ENCODE assay signal across 13 cellular contexts in genomic region chr7:46139079-46139478, GRCh38.
A peak's percentile ranks its signal among the peaks of the same experiment; 100 is the strongest.
DNase-seq lines count a peak whose midpoint lies in the region; ATAC-seq lines count a peak whose summit lies in the region.
"Had no signal": no experiment of that assay in that cellular context is flagged by ENCODE, and none has a peak within 500 bp of the region (broad histone marks: within the 10 kb centered on the region; RNA-seq: fewer than 3 reads in every experiment).

No MANE protein-coding gene starts in this region.

- H4K20me1 ChIP-seq in GM23248 (ENCODE audit: insufficient read depth): no peaks in the 10 kb centered on the region

- H3K27me3 ChIP-seq in GM23248 (replicated peaks; ENCODE audit: insufficient read depth) (no peaks in the 10 kb centered on the region), H7 (ENCODE audit: control insufficient read depth, insufficient read depth, low read length) (no peaks in the 10 kb centered on the region)
- H3K27me3 ChIP-seq: gastrocnemius medialis, vagina had no signal

- DNase-seq in EH (ENCODE audit: low read depth) (peak; percentile 92), GM23248 (peak; percentile 77), RPMI7951 (ENCODE audit: low read depth) (peak; percentile 41), iris pigment epithelial cell (ENCODE audit: low read depth) (peak; percentile 95), cerebellum (ENCODE audit: low spot score) (no peak), H7 (no peak)
- no peak for DNase-seq in stimulated activated naive CD4-positive, alpha-beta T cell (lab: John Stamatoyannopoulos, UW)
- DNase-seq: activated naive CD8-positive, alpha-beta T cell treated with anti-CD3 and anti-CD28 coated beads for 36 hours; gastrocnemius medialis; NCI-H526; WERI-Rb-1 had no signal

- in situ Hi-C loops in GM23248 (cut with MboI): no loop called here

- peak overlapping the region; percentile 46 for H3K4me2 ChIP-seq in GM23248 (ENCODE audit: unreplicated experiment)

- no peaks in the 10 kb centered on the region for H3K79me2 ChIP-seq in GM23248 (ENCODE audit: insufficient read depth)

- no peak overlapping the region for H2AFZ ChIP-seq in GM23248

- peak overlapping the region; percentile 12; the same call in 1 of the 2 replicates for H3K4me3 ChIP-seq in GM23248
- no peak overlapping the region for H3K4me3 ChIP-seq in H7 (ENCODE audit: insufficient read depth, low read depth, low read length)
- H3K4me3 ChIP-seq: gastrocnemius medialis, vagina had no signal

- ATAC-seq in HG02588 (IDR thresholded peaks at IDR 0.05; ENCODE audit: unreplicated experiment): no peak
- ATAC-seq: gastrocnemius medialis had no signal

- H3F3A ChIP-seq in GM23248 (ENCODE audit: insufficient read depth): peaks cover 19% of the 10 kb centered on the region

- H3K4me1 ChIP-seq in GM23248 (ENCODE audit: insufficient read depth): peaks cover 23% of the 10 kb centered on the region
- H3K4me1 ChIP-seq: gastrocnemius medialis, vagina had no signal

- H3K9me2 ChIP-seq in GM23248 (ENCODE audit: insufficient read depth): no peaks in the 10 kb centered on the region

- no peak overlapping the region for H3K9ac ChIP-seq in GM23248

- no peaks in the 10 kb centered on the region for H3K36me3 ChIP-seq in GM23248 (ENCODE audit: low read depth)
- H3K36me3 ChIP-seq in H7 (replicated peaks; ENCODE audit: control insufficient read depth, insufficient read depth, low read length): no peaks in the 10 kb centered on the region
- H3K36me3 ChIP-seq: gastrocnemius medialis, vagina, WERI-Rb-1 had no signal

- H3K27ac ChIP-seq in GM23248: peak overlapping the region; percentile 46
- H3K27ac ChIP-seq: gastrocnemius medialis, vagina, WERI-Rb-1 had no signal

- no peaks in the 10 kb centered on the region for H3K9me3 ChIP-seq in GM23248 (ENCODE audit: low read depth)
- H3K9me3 ChIP-seq: gastrocnemius medialis, vagina had no signal

Comparison
In these comparisons a context has a peak if more than half of its experiments do, and no peak if none do; other contexts are left out.
1. DNase-seq: peak in EH (single experiment), GM23248 (single experiment), RPMI7951 (single experiment) and iris pigment epithelial cell (single experiment); none in stimulated activated naive CD4-positive, alpha-beta T cell (0 of 6), cerebellum (single experiment) and H7 (single experiment).